In genomic region chr4:6298035-6298434, GRCh38 we compare ENCODE assay signal across 16 cellular contexts.
"Had no signal": no experiment of that assay in that cellular context is flagged by ENCODE, and none has a peak within 500 bp of the region (broad histone marks: within the 10 kb centered on the region; RNA-seq: fewer than 3 reads in every experiment).

No MANE protein-coding gene starts in this region.

- ATAC-seq: left cardiac atrium; sciatic nerve; stimulated activated naive B cell treated with anti-CD40 and anti-IgM and Interleukin-4, amounts not matched to agents 10 μg/mL and 1 μg/mL and 100 μg/mL, for 72 hours; WTC11 had no signal

- DNase-seq: activated gamma-delta T cell treated with Interleukin-2 at 50 U/mL for 16 hours; activated T-cell treated with anti-CD3 and anti-CD28 coated beads, Interleukin-2, amount 50 U/mL, for 1 hour; aorta; effector CD4-positive, alpha-beta T cell; erythroblast; glutamatergic neuron; hippocampal formation; left cardiac atrium; naive B cell; occipital lobe; stimulated activated CD4-positive, alpha-beta T cell treated with anti-CD3 and anti-CD28 coated beads, Interleukin-2, amount 100 ng/mL, for 48 hours; stimulated activated CD8-positive, alpha-beta memory T cell treated with anti-CD3 and anti-CD28 coated beads, Interleukin-4, amount 100 ng/mL, for 48 hours; stimulated activated naive B cell treated with anti-CD40 and anti-IgM and Interleukin-4, amounts not matched to agents 10 μg/mL and 1 μg/mL and 100 μg/mL, for 72 hours; T-helper 9 cell had no signal
